Comparison of ENCODE assay signal across 11 cellular contexts in genomic region chr7:144218581-144218980, GRCh38. TPM values are rescaled to one million over a fixed set of nuclear protein-coding genes. Genes with fewer than 3 reads are reported as not detected.
"Had no signal": no experiment of that assay in that cellular context is flagged by ENCODE, and none has a peak within 500 bp of the region (broad histone marks: within the 10 kb centered on the region; RNA-seq: fewer than 3 reads in every experiment).

No MANE protein-coding gene starts in this region.

RNA-seq across cellular contexts. Expression of gene OR2A42, which starts 20.8 kb away (rescaled TPM):
- total RNA-seq: activated CD4-positive, alpha-beta memory T cell treated with anti-CD3 and anti-CD28 coated beads, Interleukin-2, amount 10 ng/mL, durations not matched to agents 7 days and 5 days; activated CD4-positive, alpha-beta T cell treated with anti-CD3 and anti-CD28 coated beads for 36 hours; activated T-cell treated with anti-CD3 and anti-CD28 coated beads, Interleukin-2, amount 50 U/mL, for 4 hours; activated T-helper 17 cell treated with anti-CD3 and anti-CD28 coated beads, Interleukin-2, amount 50 U/mL, for 72 hours; astrocyte; bronchial epithelial cell; cardiac septum; epithelial cell of proximal tubule; esophagus mucosa; glomerular endothelial cell had no signal

RNA-seq across cellular contexts. Expression of gene ARHGEF35, which starts 22.9 kb away (rescaled TPM):
- total RNA-seq: glomerular endothelial cell had no signal

RNA-seq across cellular contexts. Expression of gene CTAGE4, which starts 35.3 kb away (rescaled TPM):
- total RNA-seq: glomerular endothelial cell had no signal

RNA-seq across cellular contexts. Expression of gene OR2A7, which starts 46.0 kb away (rescaled TPM):
- total RNA-seq: cardiac septum had no signal

RNA-seq across cellular contexts. Expression of gene CTAGE8, which starts 50.5 kb away (rescaled TPM):
- total RNA-seq: cardiac septum, cerebellum, glomerular endothelial cell had no signal
